Comparison of ENCODE assay signal across 7 cellular contexts in the genomic region with DNA sequence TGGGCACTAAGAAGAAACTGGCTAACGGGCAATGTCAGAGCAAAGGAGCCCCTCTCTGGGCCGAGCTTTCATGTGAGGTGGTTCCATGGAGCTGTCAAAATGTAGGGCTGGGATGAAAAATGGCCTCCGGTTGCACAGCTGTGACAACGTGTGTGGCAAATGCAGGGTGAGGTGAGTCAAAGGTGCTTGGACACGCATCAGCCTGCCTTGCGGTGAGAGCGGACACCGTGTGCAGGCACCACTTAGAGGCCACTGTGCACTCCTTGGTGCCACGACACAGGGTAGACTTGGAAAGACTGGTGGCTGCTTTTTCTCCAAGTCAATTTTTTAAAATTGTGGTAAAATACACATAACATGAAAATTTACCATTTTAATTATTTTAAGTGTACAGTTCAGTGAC.
"Had no signal": no experiment of that assay in that cellular context is flagged by ENCODE, and none has a peak within 500 bp of the region (broad histone marks: within the 10 kb centered on the region; RNA-seq: fewer than 3 reads in every experiment).

No MANE protein-coding gene starts in this region.

- ATAC-seq: HCT116 had no signal

- H3K4me1 ChIP-seq: HAP-1 had no signal

- H3K4me3 ChIP-seq: HAP-1 had no signal

- H3K36me3 ChIP-seq: HAP-1 had no signal

- DNase-seq: GOT3, H7, HFFc6, IMR-90, KBM-7 had no signal

- H3K9me3 ChIP-seq: HAP-1 had no signal
